Comparison of ENCODE assay signal across 13 cellular contexts in the genomic region with DNA sequence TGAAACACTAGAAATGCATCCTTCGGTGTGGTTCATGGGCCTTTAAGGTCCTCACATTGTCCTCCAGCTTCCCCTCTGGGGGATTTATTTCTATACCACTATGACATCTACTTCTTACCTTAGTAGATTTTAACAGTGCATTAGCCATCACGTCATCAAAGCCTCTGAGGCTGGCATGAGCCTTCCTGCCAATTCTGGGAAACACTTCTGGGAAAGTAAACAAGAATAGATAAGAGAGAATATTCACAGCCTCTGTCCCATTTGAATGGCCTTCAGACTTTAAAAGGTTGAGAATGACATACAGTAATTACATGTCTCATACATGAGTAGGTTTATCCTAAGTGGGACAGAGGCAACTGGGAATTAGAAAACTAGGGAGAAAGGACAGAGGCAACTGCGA.
"Had no signal": no experiment of that assay in that cellular context is flagged by ENCODE, and none has a peak within 500 bp of the region (broad histone marks: within the 10 kb centered on the region; RNA-seq: fewer than 3 reads in every experiment).

No MANE protein-coding gene starts in this region.

- H3K4me3 Mint-ChIP-seq: activated CD8-positive, alpha-beta T cell treated with anti-CD3 and anti-CD28 coated beads for 36 hours; activated naive CD8-positive, alpha-beta T cell treated with anti-CD3 and anti-CD28 coated beads for 36 hours; activated T-cell treated with anti-CD3 and anti-CD28 coated beads, Interleukin-2, amount 50 U/mL, for 72 hours; nephron; stimulated activated naive CD8-positive, alpha-beta T cell treated with anti-CD3 and anti-CD28 coated beads, Interleukin-15, Interleukin-2, amounts not matched to agents 100 ng/mL and 50 ng/mL, for 24 hours had no signal

- H3K36me3 Mint-ChIP-seq: activated naive CD8-positive, alpha-beta T cell treated with anti-CD3 and anti-CD28 coated beads for 36 hours had no signal

- DNase-seq: activated CD8-positive, alpha-beta memory T cell treated with anti-CD3 and anti-CD28 coated beads, Interleukin-2, amount 50 U/mL, for 4 hours; activated CD8-positive, alpha-beta T cell treated with anti-CD3 and anti-CD28 coated beads for 36 hours; activated gamma-delta T cell treated with Interleukin-2 at 50 U/mL for 16 hours; activated naive CD8-positive, alpha-beta T cell treated with anti-CD3 and anti-CD28 coated beads for 36 hours; activated T-cell treated with anti-CD3 and anti-CD28 coated beads, Interleukin-2, amount 50 U/mL, for 72 hours; dermis blood vessel endothelial cell; hypothalamus; mesenchymal stem cell; stimulated activated CD4-positive, alpha-beta T cell treated with anti-CD3 and anti-CD28 coated beads, Interleukin-4, amount 100 ng/mL, for 1 hour; stimulated activated CD8-positive, alpha-beta memory T cell treated with anti-CD3 and anti-CD28 coated beads, Interleukin-4, amount 100 ng/mL, for 48 hours; T-helper 9 cell had no signal

- H3K27ac Mint-ChIP-seq: activated CD8-positive, alpha-beta T cell treated with anti-CD3 and anti-CD28 coated beads for 36 hours; activated naive CD8-positive, alpha-beta T cell treated with anti-CD3 and anti-CD28 coated beads for 36 hours; activated T-cell treated with anti-CD3 and anti-CD28 coated beads, Interleukin-2, amount 50 U/mL, for 72 hours; nephron; stimulated activated naive CD8-positive, alpha-beta T cell treated with anti-CD3 and anti-CD28 coated beads, Interleukin-15, Interleukin-2, amounts not matched to agents 100 ng/mL and 50 ng/mL, for 24 hours had no signal

- ATAC-seq: activated CD8-positive, alpha-beta T cell treated with anti-CD3 and anti-CD28 coated beads for 36 hours; activated T-cell treated with anti-CD3 and anti-CD28 coated beads, Interleukin-2, amount 50 U/mL, for 72 hours had no signal

- H3K4me1 Mint-ChIP-seq: nephron had no signal

- H3K9me3 Mint-ChIP-seq: activated CD8-positive, alpha-beta T cell treated with anti-CD3 and anti-CD28 coated beads for 36 hours; activated naive CD8-positive, alpha-beta T cell treated with anti-CD3 and anti-CD28 coated beads for 36 hours; activated T-cell treated with anti-CD3 and anti-CD28 coated beads, Interleukin-2, amount 50 U/mL, for 72 hours; nephron; stimulated activated naive CD8-positive, alpha-beta T cell treated with anti-CD3 and anti-CD28 coated beads, Interleukin-15, Interleukin-2, amounts not matched to agents 100 ng/mL and 50 ng/mL, for 24 hours had no signal
